In genomic region chr12:132618683-132619043, GRCh38 we compare ENCODE assay signal across 1 cellular context.
TF ChIP-seq lines count a peak whose summit lies in the region.

TSS of gene P2RX2 (plus strand) at chr12:132618776. CDS start at chr12:132618817, 41 bp downstream.

TF ChIP-seq in GM23338, 12 proteins besides CTCF, POLR2A, EP300 and RAD21 (continued from another document):
- TF ChIP-seq ZNF462 (CRISPR knock-in tag; IDR thresholded peaks at IDR 0.05) (no peak), CREB1 (CRISPR knock-in tag; IDR thresholded peaks at IDR 0.05; ENCODE audit: low read depth) (no peak), REST (IDR thresholded peaks at IDR 0.05; ENCODE audit: unreplicated experiment) (no peak)
